Comparison of ENCODE assay signal across 1 cellular context in genomic region chr7:2205036-2205780, GRCh38.
TF ChIP-seq lines count a peak whose summit lies in the region.

No MANE protein-coding gene starts in this region.

TF ChIP-seq in SK-N-SH, 30 proteins besides CTCF, POLR2A, EP300 and RAD21:
- no peak for TF ChIP-seq GATA2 (CRISPR knock-in tag; IDR thresholded peaks at IDR 0.05)
TF ChIP-seq in SK-N-SH: peak in this region for 0.
